10 cellular contexts compared by ENCODE assay signal in the genomic region with DNA sequence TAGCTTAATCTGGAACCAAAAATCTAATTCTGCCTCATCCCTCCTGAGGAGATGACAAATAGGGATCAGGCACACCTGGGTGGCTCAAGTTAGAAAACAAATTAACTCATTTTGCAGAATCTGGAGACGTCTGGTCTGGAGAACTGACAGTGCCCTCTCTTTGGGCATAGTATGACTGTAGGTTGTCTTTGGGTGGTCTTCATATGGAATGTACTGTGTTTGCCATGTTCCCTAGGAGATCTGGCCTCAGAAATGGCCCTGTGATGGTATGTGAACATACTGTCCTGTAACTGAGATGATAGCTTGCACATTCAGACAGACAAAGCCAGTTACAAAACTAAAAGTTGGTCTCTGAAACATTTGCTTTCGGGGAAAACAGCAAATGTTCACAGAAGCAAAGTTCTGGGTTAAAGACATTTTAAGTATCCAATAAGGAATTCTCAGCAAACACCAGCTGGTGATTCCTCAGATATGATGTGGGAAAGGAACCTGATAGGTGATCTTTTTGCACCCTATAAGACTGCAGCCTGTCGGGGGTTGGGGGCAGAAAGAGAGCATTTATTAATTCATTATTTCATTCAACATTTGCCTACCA. TPM values are rescaled to one million over a fixed set of nuclear protein-coding genes. Genes with fewer than 3 reads are reported as not detected.
DNase-seq lines count a peak whose midpoint lies in the region; ATAC-seq and TF ChIP-seq lines count a peak whose summit lies in the region.
"Had no signal": no experiment of that assay in that cellular context is flagged by ENCODE, and none has a peak within 500 bp of the region (broad histone marks: within the 10 kb centered on the region; RNA-seq: fewer than 3 reads in every experiment).

No MANE protein-coding gene starts in this region.

- ATAC-seq in activated T-helper 17 cell treated with anti-CD3 and anti-CD28 coated beads, Interleukin-2, amount 50 U/mL, for 72 hours (replicated peaks), result no peak
- ATAC-seq in left lung, result no peak

- no peak overlapping the region for H3K4me3 ChIP-seq in left lung
- no peak overlapping the region for H3K4me3 ChIP-seq in tibial artery

- TF ChIP-seq CTCF in left lung (IDR thresholded peaks at IDR 0.05), result no peak
- TF ChIP-seq CTCF in tibial artery (IDR thresholded peaks at IDR 0.05), result no peak

- no peaks in the 10 kb centered on the region for H3K27me3 Mint-ChIP-seq in activated T-cell treated with anti-CD3 and anti-CD28 coated beads, Interleukin-2, amount 50 U/mL, for 24 hours
- H3K27me3 Mint-ChIP-seq in activated T-helper 17 cell treated with anti-CD3 and anti-CD28 coated beads, Interleukin-2, amount 50 U/mL, for 72 hours, result no peaks in the 10 kb centered on the region

- no peak overlapping the region for H3K4me3 Mint-ChIP-seq in activated T-cell treated with anti-CD3 and anti-CD28 coated beads, Interleukin-2, amount 50 U/mL, for 24 hours
- H3K4me3 Mint-ChIP-seq in activated T-helper 17 cell treated with anti-CD3 and anti-CD28 coated beads, Interleukin-2, amount 50 U/mL, for 72 hours, result peak overlapping the region; percentile 93
- H3K4me3 Mint-ChIP-seq: nephron progenitor cell had no signal

- H3K36me3 ChIP-seq in left lung, result no peaks in the 10 kb centered on the region
- H3K36me3 ChIP-seq in tibial artery, result no peaks in the 10 kb centered on the region

- H3K36me3 Mint-ChIP-seq in activated T-cell treated with anti-CD3 and anti-CD28 coated beads, Interleukin-2, amount 50 U/mL, for 24 hours (ENCODE audit: low read depth), result peaks cover 83% of the 10 kb centered on the region
- H3K36me3 Mint-ChIP-seq in activated T-helper 17 cell treated with anti-CD3 and anti-CD28 coated beads, Interleukin-2, amount 50 U/mL, for 72 hours (ENCODE audit: low read depth), result peaks cover 93% of the 10 kb centered on the region

- H3K27ac ChIP-seq in left lung, result peak overlapping the region; percentile 64 to 88
- peak overlapping the region; percentile 73 to 78 for H3K27ac ChIP-seq in tibial artery
- H3K27ac ChIP-seq: HL-60 had no signal

- no peaks in the 10 kb centered on the region for H3K9me3 Mint-ChIP-seq in activated T-cell treated with anti-CD3 and anti-CD28 coated beads, Interleukin-2, amount 50 U/mL, for 24 hours
- no peaks in the 10 kb centered on the region for H3K9me3 Mint-ChIP-seq in activated T-helper 17 cell treated with anti-CD3 and anti-CD28 coated beads, Interleukin-2, amount 50 U/mL, for 72 hours
- H3K9me3 Mint-ChIP-seq: nephron progenitor cell had no signal

- H3K27me3 ChIP-seq in left lung (no peaks in the 10 kb centered on the region), tibial artery (no peaks in the 10 kb centered on the region)

- DNase-seq in activated T-cell treated with anti-CD3 and anti-CD28 coated beads, Interleukin-2, amount 50 U/mL, for 24 hours, result no peak
- no peak for DNase-seq in activated T-cell treated with anti-CD3 and anti-CD28 coated beads, Interleukin-2, amount 50 U/mL, for 48 hours
- DNase-seq in left lung (no peak), tibial artery (no peak), NCI-H2081 (lab: John Stamatoyannopoulos, UW) (no peak), NCI-H1417 treated with DMSO at 0.1 percent for 48 hours (lab: John Stamatoyannopoulos, UW) (no peak)
- no peak for DNase-seq in stimulated activated CD8-positive, alpha-beta memory T cell treated with anti-CD3 and anti-CD28 coated beads, Interleukin-4, amount 100 ng/mL, for 48 hours
- DNase-seq: nephron progenitor cell had no signal

- H3K4me1 Mint-ChIP-seq in activated T-cell treated with anti-CD3 and anti-CD28 coated beads, Interleukin-2, amount 50 U/mL, for 24 hours (ENCODE audit: low read depth), result peaks cover 100% of the 10 kb centered on the region
- peaks cover 90% of the 10 kb centered on the region for H3K4me1 Mint-ChIP-seq in activated T-helper 17 cell treated with anti-CD3 and anti-CD28 coated beads, Interleukin-2, amount 50 U/mL, for 72 hours

- H3K27ac Mint-ChIP-seq in activated T-cell treated with anti-CD3 and anti-CD28 coated beads, Interleukin-2, amount 50 U/mL, for 24 hours, result peak overlapping the region; percentile 99
- H3K27ac Mint-ChIP-seq in activated T-helper 17 cell treated with anti-CD3 and anti-CD28 coated beads, Interleukin-2, amount 50 U/mL, for 72 hours, result peak overlapping the region; percentile 99
- H3K27ac Mint-ChIP-seq: nephron progenitor cell had no signal

- H3K4me1 ChIP-seq in left lung (peaks cover 53 to 92% of the 10 kb centered on the region in 2 donors), tibial artery (peaks cover 0 to 98% (median 72%) of the 10 kb centered on the region in 4 donors)

- intact Hi-C loops in left lung (cut with DNase I) (no loop called here), tibial artery (cut with DNase I; ENCODE audit: low total_unique reads) (no loop called here)

- H3K9me3 ChIP-seq in left lung (no peaks in the 10 kb centered on the region), tibial artery (no peaks in the 10 kb centered on the region)

RNA-seq across cellular contexts. Expression of a gene that starts 29.7 kb away (rescaled TPM):
- total RNA-seq in activated T-helper 17 cell treated with anti-CD3 and anti-CD28 coated beads, Interleukin-2, amount 50 U/mL, for 72 hours, result 100 to 1,000 TPM; 408 to 664 TPM
- total RNA-seq in left lung, result 100 to 1,000 TPM; 479 to 693 TPM
